In genomic region chrX:68659385-68659784, GRCh38 we compare ENCODE assay signal across 22 cellular contexts. TPM values are rescaled to one million over a fixed set of nuclear protein-coding genes. Genes with fewer than 3 reads are reported as not detected.
DNase-seq lines count a peak whose midpoint lies in the region; ATAC-seq and TF ChIP-seq lines count a peak whose summit lies in the region.
"Had no signal": no experiment of that assay in that cellular context is flagged by ENCODE, and none has a peak within 500 bp of the region (broad histone marks: within the 10 kb centered on the region; RNA-seq: fewer than 3 reads in every experiment).

No MANE protein-coding gene starts in this region.

- ATAC-seq in IMR-90 (ENCODE audit: low read depth) (peak; percentile 17; the same call in 1 of the 2 replicates), gastrocnemius medialis (no peak), GM18858 (IDR thresholded peaks at IDR 0.05; ENCODE audit: unreplicated experiment) (no peak)
- ATAC-seq in activated CD4-positive, CD25-positive, alpha-beta regulatory T cell treated with anti-CD3 and anti-CD28 coated beads, Interleukin-2, amount 50 U/mL, for 24 hours, result no peak
- ATAC-seq: CD8-positive, alpha-beta T cell had no signal

- dilution Hi-C loops in IMR-90 (cut with HindIII; ENCODE audit: low sequenced_read_pairs, unreplicated experiment), result no loop called here

- no peak overlapping the region for H4K91ac ChIP-seq in IMR-90 (ENCODE audit: insufficient read depth, low read depth, low read length)

- DNase-seq in EL (peak; percentile 51), IMR-90 (no peak), fibroblast of pulmonary artery (ENCODE audit: low read depth) (peak; percentile 12), mesothelial cell of epicardium (ENCODE audit: low spot score in 2 of 2, unreplicated experiment in 2 of 2) (no peak), gastrocnemius medialis (no peak), DMS153 treated with DMSO at 0.1 percent for 48 hours (lab: John Stamatoyannopoulos, UW; ENCODE audit: unreplicated experiment) (no peak)
- DNase-seq: activated CD4-positive, alpha-beta memory T cell treated with anti-CD3 and anti-CD28 coated beads for 36 hours; activated naive CD4-positive, alpha-beta T cell treated with anti-CD3 and anti-CD28 coated beads, Interleukin-2, amount 50 U/mL, for 16 hours; CD8-positive, alpha-beta T cell; DMS79 treated with DMSO at 0.1 percent for 48 hours; left cardiac atrium; NCI-H1417 treated with DMSO at 0.1 percent for 48 hours; NCI-H748 treated with DMSO at 0.1 percent for 48 hours; nucleus accumbens; OCI-M1; right cardiac atrium; stimulated activated CD4-positive, alpha-beta T cell treated with anti-CD3 and anti-CD28 coated beads, Interleukin-15, amount 100 ng/mL, for 24 hours; T-helper 2 cell had no signal

- H3K36me3 Mint-ChIP-seq in mesothelial cell of epicardium, result no peaks in the 10 kb centered on the region
- H3K36me3 Mint-ChIP-seq: activated CD4-positive, alpha-beta memory T cell treated with anti-CD3 and anti-CD28 coated beads for 36 hours; CD8-positive, alpha-beta T cell had no signal

- no peak overlapping the region for H3K23ac ChIP-seq in IMR-90 (ENCODE audit: low read depth, low read length)

- H2AFZ ChIP-seq in IMR-90 (replicated peaks; ENCODE audit: low read length, poor library complexity), result peak overlapping the region; percentile 28

- H3K9me1 ChIP-seq in IMR-90 (ENCODE audit: insufficient read depth, low read length), result no peaks in the 10 kb centered on the region

- no peak overlapping the region for H3K4me2 ChIP-seq in IMR-90 (ENCODE audit: low read depth, low read length)

- no peak overlapping the region for H2AK5ac ChIP-seq in IMR-90 (ENCODE audit: low read depth, low read length)

- no peak overlapping the region for H2BK15ac ChIP-seq in IMR-90 (ENCODE audit: low read depth, low read length)

- no peak overlapping the region for H2BK5ac ChIP-seq in IMR-90 (ENCODE audit: low read depth, low read length, poor library complexity, severe bottlenecking)

- TF ChIP-seq RAD21 in IMR-90 (IDR thresholded peaks at IDR 0.05; ENCODE audit: low read length), result no peak

- no peak overlapping the region for H3K4ac ChIP-seq in IMR-90 (ENCODE audit: low read depth, low read length)

- H3K36me3 ChIP-seq in IMR-90 (ENCODE audit: control insufficient read depth, insufficient read depth, low read length), result no peaks in the 10 kb centered on the region
- no peaks in the 10 kb centered on the region for H3K36me3 ChIP-seq in gastrocnemius medialis
- H3K36me3 ChIP-seq: ascending aorta, SJSA1 had no signal

- H3K9ac ChIP-seq in IMR-90 (ENCODE audit: low read depth, low read length), result no peak overlapping the region

- peak overlapping the region; percentile 29 for H2AK9ac ChIP-seq in IMR-90 (replicated peaks; ENCODE audit: low read depth, low read length, poor library complexity)

- intact Hi-C loops in IMR-90 (cut with micrococcal nuclease) (no loop called here), gastrocnemius medialis (cut with DNase I; ENCODE audit: low total_unique reads) (no loop called here)

- in situ Hi-C loops in IMR-90 (cut with MboI; ENCODE audit: low sequenced_read_pairs) (no loop called here), gastrocnemius medialis (cut with MboI; ENCODE audit: low sequenced_read_pairs in 4 of 4) (no loop called here)

- H3K18ac ChIP-seq in IMR-90 (ENCODE audit: low read depth, low read length), result no peak overlapping the region

- H3K9me3 Mint-ChIP-seq in mesothelial cell of epicardium, result peaks cover 26% of the 10 kb centered on the region
- H3K9me3 Mint-ChIP-seq: activated CD4-positive, alpha-beta memory T cell treated with anti-CD3 and anti-CD28 coated beads for 36 hours; CD8-positive, alpha-beta T cell had no signal

- no peak overlapping the region for H2BK20ac ChIP-seq in IMR-90 (ENCODE audit: low read depth, low read length)

- no peak overlapping the region for H3K4me3 Mint-ChIP-seq in mesothelial cell of epicardium
- H3K4me3 Mint-ChIP-seq: activated CD4-positive, alpha-beta memory T cell treated with anti-CD3 and anti-CD28 coated beads for 36 hours; CD8-positive, alpha-beta T cell had no signal

- TF ChIP-seq CTCF in IMR-90 (conservative IDR thresholded peaks at IDR 0.05; ENCODE audit: low read depth, low read length) (no peak), fibroblast of pulmonary artery (IDR thresholded peaks at IDR 0.05; ENCODE audit: low read length, missing control alignments) (no peak), mesothelial cell of epicardium (IDR thresholded peaks at IDR 0.05; ENCODE audit: unreplicated experiment) (no peak), gastrocnemius medialis (IDR thresholded peaks at IDR 0.05 in 4 of 5, conservative IDR thresholded peaks at IDR 0.05 in 1 of 5) (no peak)

- no peaks in the 10 kb centered on the region for H3K27me3 Mint-ChIP-seq in mesothelial cell of epicardium (ENCODE audit: low read depth)

- no peaks in the 10 kb centered on the region for H4K20me1 ChIP-seq in IMR-90 (ENCODE audit: insufficient read depth, low read length)

- no peak overlapping the region; a peak in 2 of 4 replicates for H4K8ac ChIP-seq in IMR-90 (ENCODE audit: low read depth in 2 of 2, low read length in 2 of 2)

- POLR2A ChIA-PET in IMR-90 (lab: Charles Lee; ENCODE audit: unreplicated experiment), result no interaction called here

- peaks cover 10% of the 10 kb centered on the region for H3K4me1 Mint-ChIP-seq in mesothelial cell of epicardium

- H3K4me1 ChIP-seq in IMR-90 (ENCODE audit: control insufficient read depth, insufficient read depth, low read length) (peaks cover 6% of the 10 kb centered on the region), gastrocnemius medialis (no peaks in the 10 kb centered on the region)
- H3K4me1 ChIP-seq: ascending aorta, SJSA1 had no signal

- no peaks in the 10 kb centered on the region for H3K79me1 ChIP-seq in IMR-90 (ENCODE audit: low read depth in 1 of 2, low read length in 2 of 2)

- H2BK120ac ChIP-seq in IMR-90 (ENCODE audit: low read depth, low read length), result no peak overlapping the region

- CTCF ChIA-PET in IMR-90 (lab: Yijun Ruan, JAX), result no interaction called here

- no TSS peak for BruUV-seq in IMR-90 (replicated peaks; lab: Mats Ljungman, UMichigan)

- H3K27me3 ChIP-seq in IMR-90 (ENCODE audit: control insufficient read depth, insufficient read depth, low read length), result peaks cover 7% of the 10 kb centered on the region; the same call in 1 of the 2 replicates
- no peaks in the 10 kb centered on the region for H3K27me3 ChIP-seq in gastrocnemius medialis
- H3K27me3 ChIP-seq: ascending aorta, SJSA1 had no signal

- TF ChIP-seq POLR2A in IMR-90 (IDR thresholded peaks at IDR 0.05; ENCODE audit: low read depth, low read length) (no peak), gastrocnemius medialis (IDR thresholded peaks at IDR 0.05) (no peak)

- no peak overlapping the region for H3K14ac ChIP-seq in IMR-90 (replicated peaks; ENCODE audit: low read depth, low read length)

- no peak overlapping the region for H3K56ac ChIP-seq in IMR-90 (ENCODE audit: extremely low read depth, insufficient read depth, low read length)

- no peak overlapping the region for H3K4me3 ChIP-seq in IMR-90 (ENCODE audit: insufficient read depth, low read depth, low read length)
- H3K4me3 ChIP-seq in fibroblast of pulmonary artery (replicated peaks; ENCODE audit: low read depth, low read length), result no peak overlapping the region
- no peak overlapping the region for H3K4me3 ChIP-seq in gastrocnemius medialis
- H3K4me3 ChIP-seq: ascending aorta, SJSA1 had no signal

- no peak overlapping the region for H3K27ac ChIP-seq in IMR-90 (ENCODE audit: insufficient read depth, low read length)
- H3K27ac ChIP-seq in gastrocnemius medialis, result no peak overlapping the region
- H3K27ac ChIP-seq: ascending aorta, SJSA1 had no signal

- peak overlapping the region; percentile 77 for H3K27ac Mint-ChIP-seq in mesothelial cell of epicardium
- H3K27ac Mint-ChIP-seq: activated CD4-positive, alpha-beta memory T cell treated with anti-CD3 and anti-CD28 coated beads for 36 hours; CD8-positive, alpha-beta T cell had no signal

- WGBS in IMR-90 (ENCODE audit: extremely low coverage in 2 of 2, insufficient read length in 1 of 2), 2 experiments, result no CpG with 5 or more reads among the region's 5 CpGs

- H3K9me3 ChIP-seq in IMR-90 (ENCODE audit: control insufficient read depth, insufficient read depth, low read length) (no peaks in the 10 kb centered on the region), gastrocnemius medialis (no peaks in the 10 kb centered on the region)
- H3K9me3 ChIP-seq: ascending aorta, SJSA1 had no signal

- no peak overlapping the region for H4K5ac ChIP-seq in IMR-90 (ENCODE audit: low read depth, low read length)

TF ChIP-seq in IMR-90, 13 proteins besides CTCF, POLR2A, EP300 and RAD21 (continues in another document):
- TF ChIP-seq MXI1 (IDR thresholded peaks at IDR 0.05; ENCODE audit: borderline replicate concordance, low read depth, low read length) (no peak), MAZ (IDR thresholded peaks at IDR 0.05; ENCODE audit: borderline replicate concordance, low read depth, low read length) (no peak), RFX5 (IDR thresholded peaks at IDR 0.05; ENCODE audit: low read depth, low read length) (no peak), MAFK (IDR thresholded peaks at IDR 0.05; ENCODE audit: low read depth, low read length) (no peak), BHLHE40 (IDR thresholded peaks at IDR 0.05; ENCODE audit: low read depth, low read length) (no peak), ELK1 (IDR thresholded peaks at IDR 0.05; ENCODE audit: borderline replicate concordance, low read depth, low read length) (no peak), RCOR1 (IDR thresholded peaks at IDR 0.05; ENCODE audit: insufficient replicate concordance, low read length) (no peak), FOS (IDR thresholded peaks at IDR 0.05; ENCODE audit: low read depth, low read length) (no peak), NFE2L2 (IDR thresholded peaks at IDR 0.05; ENCODE audit: low read depth, low read length) (no peak), CHD1 (IDR thresholded peaks at IDR 0.05; ENCODE audit: low read depth, low read length) (no peak), SMC3 (IDR thresholded peaks at IDR 0.05; ENCODE audit: low read depth, low read length) (no peak)

RNA-seq across cellular contexts. Expression of gene STARD8, which starts 11.9 kb away (rescaled TPM):
- total RNA-seq in IMR-90 (2012; rRNA removed) (1.6 and 1.7 TPM in 2 replicates), mesothelial cell of epicardium (6.3 to 7.1 TPM (median 6.4 TPM) in 3 replicates), gastrocnemius medialis (1 to 10 TPM; 6.6 to 9.4 (median 9.1) TPM)
- polyA plus RNA-seq in IMR-90 (2012; rRNA removed), result 2.3 and 2.5 TPM in 2 replicates
- polyA plus RNA-seq in IMR-90 (2012; cell fraction: cytosol; rRNA removed), result 1.1 and 1.6 TPM in 2 replicates
- 3.8 and 5.7 TPM in 2 replicates for polyA plus RNA-seq in IMR-90 (2012; cell fraction: nucleus; rRNA removed; ENCODE audit: low replicate concordance)
- total RNA-seq: CD8-positive, alpha-beta T cell had no signal

Comparison
In these comparisons a context has a peak if more than half of its experiments do, and no peak if none do; other contexts are left out.
1. DNase-seq: peak in EL (single experiment) and fibroblast of pulmonary artery (single experiment); none in IMR-90 (single experiment), mesothelial cell of epicardium (0 of 2), gastrocnemius medialis (0 of 2) and DMS153 treated with DMSO at 0.1 percent for 48 hours (single experiment).